ENCODE assay signal across 1 cellular context in the genomic region with DNA sequence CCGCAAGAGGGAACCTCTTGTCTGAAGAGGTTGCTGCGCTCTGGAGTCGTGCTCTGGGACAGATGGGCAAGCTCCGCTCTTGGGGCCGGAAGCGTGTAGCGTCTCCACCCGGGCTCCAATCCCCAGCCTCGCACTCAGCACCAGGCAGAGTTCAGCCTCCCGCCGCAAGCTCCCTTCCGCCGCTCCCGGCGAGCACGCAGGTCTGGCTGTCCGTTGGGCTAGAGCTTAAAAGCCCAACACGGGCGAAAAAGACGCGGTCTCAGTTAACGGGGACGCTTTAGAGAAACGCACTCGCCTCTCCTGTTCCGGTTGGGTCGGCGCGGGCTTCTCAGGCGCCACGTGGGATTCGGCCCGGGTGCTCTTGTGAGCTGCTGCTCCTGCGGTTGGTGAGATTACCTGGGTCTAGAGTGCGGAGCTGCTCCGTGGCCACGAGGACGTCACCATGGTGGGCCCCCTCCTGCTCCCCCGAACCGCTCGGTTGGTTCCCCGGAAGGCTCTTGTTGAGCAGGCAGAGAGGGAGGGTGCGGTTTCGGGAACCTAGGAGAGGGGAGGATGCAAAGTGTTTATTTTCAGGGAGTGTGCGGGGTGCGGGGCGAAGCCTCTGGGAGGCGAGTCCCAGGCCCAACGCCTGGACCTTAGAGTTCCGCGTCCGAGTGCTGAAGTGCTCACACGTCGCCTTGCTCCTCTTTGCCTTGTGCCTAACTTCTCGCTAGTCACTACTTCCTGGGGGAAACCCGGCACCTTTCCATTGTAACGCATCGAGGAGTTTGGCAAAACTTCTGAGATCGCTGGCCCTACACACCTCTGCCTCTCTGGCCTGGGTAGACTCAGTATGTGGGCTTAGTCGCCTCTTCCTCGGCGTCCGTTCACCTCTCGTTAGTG.
TF ChIP-seq lines count a peak whose summit lies in the region.

A gene (plus strand): TSS at position 331 of the 882 bp plus-strand sequence. CDS start 112 bp downstream, at position 443.

TF ChIP-seq in GM12878, 131 proteins besides CTCF, POLR2A, EP300 and RAD21 (continued from another document and continues in another):
- TF ChIP-seq, protein P1, sequence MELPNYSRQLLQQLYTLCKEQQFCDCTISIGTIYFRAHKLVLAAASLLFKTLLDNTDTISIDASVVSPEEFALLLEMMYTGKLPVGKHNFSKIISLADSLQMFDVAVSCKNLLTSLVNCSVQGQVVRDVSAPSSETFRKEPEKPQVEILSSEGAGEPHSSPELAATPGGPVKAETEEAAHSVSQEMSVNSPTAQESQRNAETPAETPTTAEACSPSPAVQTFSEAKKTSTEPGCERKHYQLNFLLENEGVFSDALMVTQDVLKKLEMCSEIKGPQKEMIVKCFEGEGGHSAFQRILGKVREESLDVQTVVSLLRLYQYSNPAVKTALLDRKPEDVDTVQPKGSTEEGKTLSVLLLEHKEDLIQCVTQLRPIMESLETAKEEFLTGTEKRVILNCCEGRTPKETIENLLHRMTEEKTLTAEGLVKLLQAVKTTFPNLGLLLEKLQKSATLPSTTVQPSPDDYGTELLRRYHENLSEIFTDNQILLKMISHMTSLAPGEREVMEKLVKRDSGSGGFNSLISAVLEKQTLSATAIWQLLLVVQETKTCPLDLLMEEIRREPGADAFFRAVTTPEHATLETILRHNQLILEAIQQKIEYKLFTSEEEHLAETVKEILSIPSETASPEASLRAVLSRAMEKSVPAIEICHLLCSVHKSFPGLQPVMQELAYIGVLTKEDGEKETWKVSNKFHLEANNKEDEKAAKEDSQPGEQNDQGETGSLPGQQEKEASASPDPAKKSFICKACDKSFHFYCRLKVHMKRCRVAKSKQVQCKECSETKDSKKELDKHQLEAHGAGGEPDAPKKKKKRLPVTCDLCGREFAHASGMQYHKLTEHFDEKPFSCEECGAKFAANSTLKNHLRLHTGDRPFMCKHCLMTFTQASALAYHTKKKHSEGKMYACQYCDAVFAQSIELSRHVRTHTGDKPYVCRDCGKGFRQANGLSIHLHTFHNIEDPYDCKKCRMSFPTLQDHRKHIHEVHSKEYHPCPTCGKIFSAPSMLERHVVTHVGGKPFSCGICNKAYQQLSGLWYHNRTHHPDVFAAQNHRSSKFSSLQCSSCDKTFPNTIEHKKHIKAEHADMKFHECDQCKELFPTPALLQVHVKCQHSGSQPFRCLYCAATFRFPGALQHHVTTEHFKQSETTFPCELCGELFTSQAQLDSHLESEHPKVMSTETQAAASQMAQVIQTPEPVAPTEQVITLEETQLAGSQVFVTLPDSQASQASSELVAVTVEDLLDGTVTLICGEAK (IDR thresholded peaks at IDR 0.05; ENCODE audit: borderline replicate concordance) = peak; percentile 97
- TF ChIP-seq, protein P2, sequence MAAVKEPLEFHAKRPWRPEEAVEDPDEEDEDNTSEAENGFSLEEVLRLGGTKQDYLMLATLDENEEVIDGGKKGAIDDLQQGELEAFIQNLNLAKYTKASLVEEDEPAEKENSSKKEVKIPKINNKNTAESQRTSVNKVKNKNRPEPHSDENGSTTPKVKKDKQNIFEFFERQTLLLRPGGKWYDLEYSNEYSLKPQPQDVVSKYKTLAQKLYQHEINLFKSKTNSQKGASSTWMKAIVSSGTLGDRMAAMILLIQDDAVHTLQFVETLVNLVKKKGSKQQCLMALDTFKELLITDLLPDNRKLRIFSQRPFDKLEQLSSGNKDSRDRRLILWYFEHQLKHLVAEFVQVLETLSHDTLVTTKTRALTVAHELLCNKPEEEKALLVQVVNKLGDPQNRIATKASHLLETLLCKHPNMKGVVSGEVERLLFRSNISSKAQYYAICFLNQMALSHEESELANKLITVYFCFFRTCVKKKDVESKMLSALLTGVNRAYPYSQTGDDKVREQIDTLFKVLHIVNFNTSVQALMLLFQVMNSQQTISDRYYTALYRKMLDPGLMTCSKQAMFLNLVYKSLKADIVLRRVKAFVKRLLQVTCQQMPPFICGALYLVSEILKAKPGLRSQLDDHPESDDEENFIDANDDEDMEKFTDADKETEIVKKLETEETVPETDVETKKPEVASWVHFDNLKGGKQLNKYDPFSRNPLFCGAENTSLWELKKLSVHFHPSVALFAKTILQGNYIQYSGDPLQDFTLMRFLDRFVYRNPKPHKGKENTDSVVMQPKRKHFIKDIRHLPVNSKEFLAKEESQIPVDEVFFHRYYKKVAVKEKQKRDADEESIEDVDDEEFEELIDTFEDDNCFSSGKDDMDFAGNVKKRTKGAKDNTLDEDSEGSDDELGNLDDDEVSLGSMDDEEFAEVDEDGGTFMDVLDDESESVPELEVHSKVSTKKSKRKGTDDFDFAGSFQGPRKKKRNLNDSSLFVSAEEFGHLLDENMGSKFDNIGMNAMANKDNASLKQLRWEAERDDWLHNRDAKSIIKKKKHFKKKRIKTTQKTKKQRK (IDR thresholded peaks at IDR 0.05; ENCODE audit: low read depth, low read length) = no peak
- TF ChIP-seq, protein P3, sequence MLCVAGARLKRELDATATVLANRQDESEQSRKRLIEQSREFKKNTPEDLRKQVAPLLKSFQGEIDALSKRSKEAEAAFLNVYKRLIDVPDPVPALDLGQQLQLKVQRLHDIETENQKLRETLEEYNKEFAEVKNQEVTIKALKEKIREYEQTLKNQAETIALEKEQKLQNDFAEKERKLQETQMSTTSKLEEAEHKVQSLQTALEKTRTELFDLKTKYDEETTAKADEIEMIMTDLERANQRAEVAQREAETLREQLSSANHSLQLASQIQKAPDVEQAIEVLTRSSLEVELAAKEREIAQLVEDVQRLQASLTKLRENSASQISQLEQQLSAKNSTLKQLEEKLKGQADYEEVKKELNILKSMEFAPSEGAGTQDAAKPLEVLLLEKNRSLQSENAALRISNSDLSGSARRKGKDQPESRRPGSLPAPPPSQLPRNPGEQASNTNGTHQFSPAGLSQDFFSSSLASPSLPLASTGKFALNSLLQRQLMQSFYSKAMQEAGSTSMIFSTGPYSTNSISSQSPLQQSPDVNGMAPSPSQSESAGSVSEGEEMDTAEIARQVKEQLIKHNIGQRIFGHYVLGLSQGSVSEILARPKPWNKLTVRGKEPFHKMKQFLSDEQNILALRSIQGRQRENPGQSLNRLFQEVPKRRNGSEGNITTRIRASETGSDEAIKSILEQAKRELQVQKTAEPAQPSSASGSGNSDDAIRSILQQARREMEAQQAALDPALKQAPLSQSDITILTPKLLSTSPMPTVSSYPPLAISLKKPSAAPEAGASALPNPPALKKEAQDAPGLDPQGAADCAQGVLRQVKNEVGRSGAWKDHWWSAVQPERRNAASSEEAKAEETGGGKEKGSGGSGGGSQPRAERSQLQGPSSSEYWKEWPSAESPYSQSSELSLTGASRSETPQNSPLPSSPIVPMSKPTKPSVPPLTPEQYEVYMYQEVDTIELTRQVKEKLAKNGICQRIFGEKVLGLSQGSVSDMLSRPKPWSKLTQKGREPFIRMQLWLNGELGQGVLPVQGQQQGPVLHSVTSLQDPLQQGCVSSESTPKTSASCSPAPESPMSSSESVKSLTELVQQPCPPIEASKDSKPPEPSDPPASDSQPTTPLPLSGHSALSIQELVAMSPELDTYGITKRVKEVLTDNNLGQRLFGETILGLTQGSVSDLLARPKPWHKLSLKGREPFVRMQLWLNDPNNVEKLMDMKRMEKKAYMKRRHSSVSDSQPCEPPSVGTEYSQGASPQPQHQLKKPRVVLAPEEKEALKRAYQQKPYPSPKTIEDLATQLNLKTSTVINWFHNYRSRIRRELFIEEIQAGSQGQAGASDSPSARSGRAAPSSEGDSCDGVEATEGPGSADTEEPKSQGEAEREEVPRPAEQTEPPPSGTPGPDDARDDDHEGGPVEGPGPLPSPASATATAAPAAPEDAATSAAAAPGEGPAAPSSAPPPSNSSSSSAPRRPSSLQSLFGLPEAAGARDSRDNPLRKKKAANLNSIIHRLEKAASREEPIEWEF (IDR thresholded peaks at IDR 0.05; ENCODE audit: insufficient replicate concordance, low read depth, low read length) = no peak
- TF ChIP-seq RELA (IDR thresholded peaks at IDR 0.05; ENCODE audit: borderline replicate concordance, partially characterized antibody) = peak; percentile 83
- TF ChIP-seq, protein P4, sequence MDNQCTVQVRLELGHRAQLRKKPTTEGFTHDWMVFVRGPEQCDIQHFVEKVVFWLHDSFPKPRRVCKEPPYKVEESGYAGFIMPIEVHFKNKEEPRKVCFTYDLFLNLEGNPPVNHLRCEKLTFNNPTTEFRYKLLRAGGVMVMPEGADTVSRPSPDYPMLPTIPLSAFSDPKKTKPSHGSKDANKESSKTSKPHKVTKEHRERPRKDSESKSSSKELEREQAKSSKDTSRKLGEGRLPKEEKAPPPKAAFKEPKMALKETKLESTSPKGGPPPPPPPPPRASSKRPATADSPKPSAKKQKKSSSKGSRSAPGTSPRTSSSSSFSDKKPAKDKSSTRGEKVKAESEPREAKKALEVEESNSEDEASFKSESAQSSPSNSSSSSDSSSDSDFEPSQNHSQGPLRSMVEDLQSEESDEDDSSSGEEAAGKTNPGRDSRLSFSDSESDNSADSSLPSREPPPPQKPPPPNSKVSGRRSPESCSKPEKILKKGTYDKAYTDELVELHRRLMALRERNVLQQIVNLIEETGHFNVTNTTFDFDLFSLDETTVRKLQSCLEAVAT (IDR thresholded peaks at IDR 0.05) = peak; percentile 70
- TF ChIP-seq MEF2A (IDR thresholded peaks at IDR 0.05; ENCODE audit: insufficient read depth, low read depth, low read length) = 0 out of 2 replicates have a peak, but pooled peaks have one; percentile 52
- TF ChIP-seq IKZF1 (conservative IDR thresholded peaks at IDR 0.05) = peak; percentile 82
- no peak for TF ChIP-seq KDM1A (IDR thresholded peaks at IDR 0.05; ENCODE audit: borderline replicate concordance)
- peak in 1 of 2 experiments; percentile 68; a peak in 2 of 4 replicates for TF ChIP-seq BHLHE40 (IDR thresholded peaks at IDR 0.05; ENCODE audit: borderline replicate concordance in 1 of 2, low read depth in 2 of 2, low read length in 1 of 2)
- TF ChIP-seq JUND (IDR thresholded peaks at IDR 0.05; ENCODE audit: low read depth, low read length) = no peak
- TF ChIP-seq, protein P5, sequence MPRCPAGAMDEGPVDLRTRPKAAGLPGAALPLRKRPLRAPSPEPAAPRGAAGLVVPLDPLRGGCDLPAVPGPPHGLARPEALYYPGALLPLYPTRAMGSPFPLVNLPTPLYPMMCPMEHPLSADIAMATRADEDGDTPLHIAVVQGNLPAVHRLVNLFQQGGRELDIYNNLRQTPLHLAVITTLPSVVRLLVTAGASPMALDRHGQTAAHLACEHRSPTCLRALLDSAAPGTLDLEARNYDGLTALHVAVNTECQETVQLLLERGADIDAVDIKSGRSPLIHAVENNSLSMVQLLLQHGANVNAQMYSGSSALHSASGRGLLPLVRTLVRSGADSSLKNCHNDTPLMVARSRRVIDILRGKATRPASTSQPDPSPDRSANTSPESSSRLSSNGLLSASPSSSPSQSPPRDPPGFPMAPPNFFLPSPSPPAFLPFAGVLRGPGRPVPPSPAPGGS (IDR thresholded peaks at IDR 0.05; ENCODE audit: borderline replicate concordance, insufficient read depth, low read depth, low read length, poor library complexity, severe bottlenecking) = peak; percentile 33
- TF ChIP-seq, protein P6, sequence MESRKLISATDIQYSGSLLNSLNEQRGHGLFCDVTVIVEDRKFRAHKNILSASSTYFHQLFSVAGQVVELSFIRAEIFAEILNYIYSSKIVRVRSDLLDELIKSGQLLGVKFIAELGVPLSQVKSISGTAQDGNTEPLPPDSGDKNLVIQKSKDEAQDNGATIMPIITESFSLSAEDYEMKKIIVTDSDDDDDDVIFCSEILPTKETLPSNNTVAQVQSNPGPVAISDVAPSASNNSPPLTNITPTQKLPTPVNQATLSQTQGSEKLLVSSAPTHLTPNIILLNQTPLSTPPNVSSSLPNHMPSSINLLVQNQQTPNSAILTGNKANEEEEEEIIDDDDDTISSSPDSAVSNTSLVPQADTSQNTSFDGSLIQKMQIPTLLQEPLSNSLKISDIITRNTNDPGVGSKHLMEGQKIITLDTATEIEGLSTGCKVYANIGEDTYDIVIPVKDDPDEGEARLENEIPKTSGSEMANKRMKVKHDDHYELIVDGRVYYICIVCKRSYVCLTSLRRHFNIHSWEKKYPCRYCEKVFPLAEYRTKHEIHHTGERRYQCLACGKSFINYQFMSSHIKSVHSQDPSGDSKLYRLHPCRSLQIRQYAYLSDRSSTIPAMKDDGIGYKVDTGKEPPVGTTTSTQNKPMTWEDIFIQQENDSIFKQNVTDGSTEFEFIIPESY (IDR thresholded peaks at IDR 0.05) = no peak
- peak; percentile 83 for TF ChIP-seq GATAD2B (conservative IDR thresholded peaks at IDR 0.05; ENCODE audit: low read depth)
- TF ChIP-seq STAT1 (conservative IDR thresholded peaks at IDR 0.05) = 0 out of 2 replicates have a peak, but pooled peaks have one; percentile 41
- TF ChIP-seq, protein P7, sequence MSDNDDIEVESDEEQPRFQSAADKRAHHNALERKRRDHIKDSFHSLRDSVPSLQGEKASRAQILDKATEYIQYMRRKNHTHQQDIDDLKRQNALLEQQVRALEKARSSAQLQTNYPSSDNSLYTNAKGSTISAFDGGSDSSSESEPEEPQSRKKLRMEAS (IDR thresholded peaks at IDR 0.05; ENCODE audit: low read depth, low read length) = peak; percentile 95
- TF ChIP-seq, protein P8, sequence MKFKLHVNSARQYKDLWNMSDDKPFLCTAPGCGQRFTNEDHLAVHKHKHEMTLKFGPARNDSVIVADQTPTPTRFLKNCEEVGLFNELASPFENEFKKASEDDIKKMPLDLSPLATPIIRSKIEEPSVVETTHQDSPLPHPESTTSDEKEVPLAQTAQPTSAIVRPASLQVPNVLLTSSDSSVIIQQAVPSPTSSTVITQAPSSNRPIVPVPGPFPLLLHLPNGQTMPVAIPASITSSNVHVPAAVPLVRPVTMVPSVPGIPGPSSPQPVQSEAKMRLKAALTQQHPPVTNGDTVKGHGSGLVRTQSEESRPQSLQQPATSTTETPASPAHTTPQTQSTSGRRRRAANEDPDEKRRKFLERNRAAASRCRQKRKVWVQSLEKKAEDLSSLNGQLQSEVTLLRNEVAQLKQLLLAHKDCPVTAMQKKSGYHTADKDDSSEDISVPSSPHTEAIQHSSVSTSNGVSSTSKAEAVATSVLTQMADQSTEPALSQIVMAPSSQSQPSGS (IDR thresholded peaks at IDR 0.05; ENCODE audit: low read length) = peak; percentile 45; the same call in 1 of the 2 replicates
- peak; percentile 81 for TF ChIP-seq LARP7 (IDR thresholded peaks at IDR 0.05)
- TF ChIP-seq, protein P9, sequence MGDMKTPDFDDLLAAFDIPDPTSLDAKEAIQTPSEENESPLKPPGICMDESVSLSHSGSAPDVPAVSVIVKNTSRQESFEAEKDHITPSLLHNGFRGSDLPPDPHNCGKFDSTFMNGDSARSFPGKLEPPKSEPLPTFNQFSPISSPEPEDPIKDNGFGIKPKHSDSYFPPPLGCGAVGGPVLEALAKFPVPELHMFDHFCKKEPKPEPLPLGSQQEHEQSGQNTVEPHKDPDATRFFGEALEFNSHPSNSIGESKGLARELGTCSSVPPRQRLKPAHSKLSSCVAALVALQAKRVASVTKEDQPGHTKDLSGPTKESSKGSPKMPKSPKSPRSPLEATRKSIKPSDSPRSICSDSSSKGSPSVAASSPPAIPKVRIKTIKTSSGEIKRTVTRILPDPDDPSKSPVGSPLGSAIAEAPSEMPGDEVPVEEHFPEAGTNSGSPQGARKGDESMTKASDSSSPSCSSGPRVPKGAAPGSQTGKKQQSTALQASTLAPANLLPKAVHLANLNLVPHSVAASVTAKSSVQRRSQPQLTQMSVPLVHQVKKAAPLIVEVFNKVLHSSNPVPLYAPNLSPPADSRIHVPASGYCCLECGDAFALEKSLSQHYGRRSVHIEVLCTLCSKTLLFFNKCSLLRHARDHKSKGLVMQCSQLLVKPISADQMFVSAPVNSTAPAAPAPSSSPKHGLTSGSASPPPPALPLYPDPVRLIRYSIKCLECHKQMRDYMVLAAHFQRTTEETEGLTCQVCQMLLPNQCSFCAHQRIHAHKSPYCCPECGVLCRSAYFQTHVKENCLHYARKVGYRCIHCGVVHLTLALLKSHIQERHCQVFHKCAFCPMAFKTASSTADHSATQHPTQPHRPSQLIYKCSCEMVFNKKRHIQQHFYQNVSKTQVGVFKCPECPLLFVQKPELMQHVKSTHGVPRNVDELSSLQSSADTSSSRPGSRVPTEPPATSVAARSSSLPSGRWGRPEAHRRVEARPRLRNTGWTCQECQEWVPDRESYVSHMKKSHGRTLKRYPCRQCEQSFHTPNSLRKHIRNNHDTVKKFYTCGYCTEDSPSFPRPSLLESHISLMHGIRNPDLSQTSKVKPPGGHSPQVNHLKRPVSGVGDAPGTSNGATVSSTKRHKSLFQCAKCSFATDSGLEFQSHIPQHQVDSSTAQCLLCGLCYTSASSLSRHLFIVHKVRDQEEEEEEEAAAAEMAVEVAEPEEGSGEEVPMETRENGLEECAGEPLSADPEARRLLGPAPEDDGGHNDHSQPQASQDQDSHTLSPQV (IDR thresholded peaks at IDR 0.05) = no peak
- peak; percentile 74; the same call in 1 of the 2 replicates for TF ChIP-seq ZSCAN29 (IDR thresholded peaks at IDR 0.05)
